7 cellular contexts compared by ENCODE assay signal in the genomic region with DNA sequence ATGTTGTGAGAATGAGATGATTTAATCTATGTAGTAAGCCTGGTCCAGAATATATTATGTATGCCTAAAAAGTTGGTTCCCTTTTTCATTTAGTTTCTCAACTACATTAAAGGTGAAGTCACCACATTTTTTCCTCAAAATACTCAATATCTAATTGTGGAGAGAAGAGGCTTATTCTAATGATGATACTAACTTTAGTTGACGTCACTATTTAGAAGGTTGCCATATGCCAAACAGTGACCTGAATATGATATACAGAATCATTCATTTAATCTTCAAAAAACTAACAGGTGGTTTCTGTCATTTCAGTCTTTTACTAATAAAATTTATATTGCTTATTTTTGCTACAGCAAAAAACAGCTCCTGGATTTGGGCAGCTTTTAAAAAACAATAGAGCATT.
"Had no signal": no experiment of that assay in that cellular context is flagged by ENCODE, and none has a peak within 500 bp of the region (broad histone marks: within the 10 kb centered on the region; RNA-seq: fewer than 3 reads in every experiment).

No MANE protein-coding gene starts in this region.

- H3K9ac ChIP-seq: KMS-11 had no signal

- H3K27ac ChIP-seq: HL-60, KMS-11 had no signal

- FAIRE-seq: HTR-8/SVneo, K562 had no signal

- ATAC-seq: K562 had no signal

- DNase-seq: IMR-90, KBM-7, KG1 had no signal

- H3K4me3 ChIP-seq: K562 had no signal

- H3K4me2 ChIP-seq: KMS-11 had no signal
